Comparison of ENCODE assay signal across 12 cellular contexts in genomic region chr10:283916-284356, GRCh38.
A peak's percentile ranks its signal among the peaks of the same experiment; 100 is the strongest.
DNase-seq lines count a peak whose midpoint lies in the region; ATAC-seq, FAIRE-seq and TF ChIP-seq lines count a peak whose summit lies in the region.
"Had no signal": no experiment of that assay in that cellular context is flagged by ENCODE, and none has a peak within 500 bp of the region (broad histone marks: within the 10 kb centered on the region; RNA-seq: fewer than 3 reads in every experiment).

No MANE protein-coding gene starts in this region.

- peaks cover 16% of the 10 kb centered on the region for H3K4me1 ChIP-seq in osteoblast (ENCODE audit: insufficient read depth, low read length)
- H3K4me1 ChIP-seq: BLaER1 had no signal

- H3K4me2 ChIP-seq in osteoblast (ENCODE audit: insufficient read depth, low read length), result no peak overlapping the region
- H3K4me2 ChIP-seq: BLaER1 had no signal

- H3K36me3 ChIP-seq in osteoblast (ENCODE audit: insufficient read depth, low read length), result peaks cover 59% of the 10 kb centered on the region

- H3K27ac ChIP-seq in osteoblast (ENCODE audit: low read depth, low read length), result no peak overlapping the region
- H3K27ac ChIP-seq: BLaER1, SJSA1 had no signal

- peaks cover 5% of the 10 kb centered on the region for H3K4me1 Mint-ChIP-seq in activated naive CD8-positive, alpha-beta T cell treated with anti-CD3 and anti-CD28 coated beads, Interleukin-2, amount 10 ng/mL, durations not matched to agents 7 days and 5 days
- H3K4me1 Mint-ChIP-seq in activated naive CD8-positive, alpha-beta T cell treated with anti-CD3 and anti-CD28 coated beads for 36 hours, result peaks cover 4% of the 10 kb centered on the region
- H3K4me1 Mint-ChIP-seq in T-helper 17 cell, result peaks cover 10% of the 10 kb centered on the region

- H3K27ac Mint-ChIP-seq in activated naive CD8-positive, alpha-beta T cell treated with anti-CD3 and anti-CD28 coated beads, Interleukin-2, amount 10 ng/mL, durations not matched to agents 7 days and 5 days, result peak overlapping the region; percentile 18
- no peak overlapping the region for H3K27ac Mint-ChIP-seq in activated naive CD8-positive, alpha-beta T cell treated with anti-CD3 and anti-CD28 coated beads for 36 hours
- peak overlapping the region; percentile 79 for H3K27ac Mint-ChIP-seq in T-helper 17 cell

- H3K79me2 ChIP-seq in osteoblast (ENCODE audit: insufficient read depth, low read length), result no peaks in the 10 kb centered on the region

- peaks cover 1% of the 10 kb centered on the region for H3K36me3 Mint-ChIP-seq in activated naive CD8-positive, alpha-beta T cell treated with anti-CD3 and anti-CD28 coated beads, Interleukin-2, amount 10 ng/mL, durations not matched to agents 7 days and 5 days
- H3K36me3 Mint-ChIP-seq in activated naive CD8-positive, alpha-beta T cell treated with anti-CD3 and anti-CD28 coated beads for 36 hours, result no peaks in the 10 kb centered on the region
- peaks cover 4% of the 10 kb centered on the region for H3K36me3 Mint-ChIP-seq in T-helper 17 cell (ENCODE audit: low read depth)

- ATAC-seq in activated naive CD8-positive, alpha-beta T cell treated with anti-CD3 and anti-CD28 coated beads, Interleukin-2, amount 10 ng/mL, durations not matched to agents 7 days and 5 days (ENCODE audit: low read depth), result no peak
- ATAC-seq in HG02938 (IDR thresholded peaks at IDR 0.05; ENCODE audit: unreplicated experiment) (peak; percentile 93), T-helper 17 cell (peak; percentile 53)

- no peak for FAIRE-seq in frontal cortex (lab: Jason Lieb, UNC)

- no peak overlapping the region for H3K4me3 ChIP-seq in osteoblast (ENCODE audit: insufficient read depth, low read length)
- H3K4me3 ChIP-seq: BLaER1, lung, SJSA1 had no signal

- H3K4me3 Mint-ChIP-seq in activated naive CD8-positive, alpha-beta T cell treated with anti-CD3 and anti-CD28 coated beads, Interleukin-2, amount 10 ng/mL, durations not matched to agents 7 days and 5 days, result peak overlapping the region; percentile 8
- no peak overlapping the region for H3K4me3 Mint-ChIP-seq in activated naive CD8-positive, alpha-beta T cell treated with anti-CD3 and anti-CD28 coated beads for 36 hours
- H3K4me3 Mint-ChIP-seq in T-helper 17 cell, result peak overlapping the region; percentile 73

- H2AFZ ChIP-seq in osteoblast (ENCODE audit: low read length), result no peak overlapping the region

- no peaks in the 10 kb centered on the region for H3K27me3 ChIP-seq in osteoblast (ENCODE audit: insufficient read depth, low read length)
- H3K27me3 ChIP-seq: BLaER1, SJSA1 had no signal

- POLR2A ChIA-PET in activated naive CD8-positive, alpha-beta T cell treated with anti-CD3 and anti-CD28 coated beads, Interleukin-2, amount 10 ng/mL, durations not matched to agents 7 days and 5 days (lab: Charles Lee), result no interaction called here

- no peak for TF ChIP-seq CTCF in osteoblast (IDR thresholded peaks at IDR 0.05; ENCODE audit: extremely low read depth, low read depth, low read length)

- no peaks in the 10 kb centered on the region for H3K27me3 Mint-ChIP-seq in activated naive CD8-positive, alpha-beta T cell treated with anti-CD3 and anti-CD28 coated beads, Interleukin-2, amount 10 ng/mL, durations not matched to agents 7 days and 5 days
- H3K27me3 Mint-ChIP-seq in activated naive CD8-positive, alpha-beta T cell treated with anti-CD3 and anti-CD28 coated beads for 36 hours, result no peaks in the 10 kb centered on the region
- H3K27me3 Mint-ChIP-seq in T-helper 17 cell, result no peaks in the 10 kb centered on the region

- no peak for DNase-seq in activated naive CD8-positive, alpha-beta T cell treated with anti-CD3 and anti-CD28 coated beads, Interleukin-2, amount 10 ng/mL, durations not matched to agents 7 days and 5 days
- no peak for DNase-seq in activated naive CD8-positive, alpha-beta T cell treated with anti-CD3 and anti-CD28 coated beads for 36 hours
- DNase-seq in T-helper 17 cell (no peak), osteoblast (ENCODE audit: insufficient read length, low spot score, missing footprints) (no peak), hypothalamus (lab: John Stamatoyannopoulos, UW) (no peak), iPS-NIHi7 (ENCODE audit: extremely low spot score) (no peak), frontal cortex (ENCODE audit: low spot score in 2 of 2) (no peak)
- DNase-seq: central memory CD4-positive, alpha-beta T cell had no signal

- no peaks in the 10 kb centered on the region for H4K20me1 ChIP-seq in osteoblast (ENCODE audit: insufficient read depth, low read length)
- H4K20me1 ChIP-seq: BLaER1 had no signal

- H3K9me3 Mint-ChIP-seq in activated naive CD8-positive, alpha-beta T cell treated with anti-CD3 and anti-CD28 coated beads, Interleukin-2, amount 10 ng/mL, durations not matched to agents 7 days and 5 days, result no peaks in the 10 kb centered on the region
- no peaks in the 10 kb centered on the region for H3K9me3 Mint-ChIP-seq in activated naive CD8-positive, alpha-beta T cell treated with anti-CD3 and anti-CD28 coated beads for 36 hours

- H3K9me3 ChIP-seq in T-helper 17 cell (ENCODE audit: control insufficient read depth, low read length, poor library complexity, severe bottlenecking), result no peaks in the 10 kb centered on the region
- no peaks in the 10 kb centered on the region for H3K9me3 ChIP-seq in osteoblast (ENCODE audit: low read depth, low read length)
- H3K9me3 ChIP-seq: BLaER1, SJSA1 had no signal
